10 cellular contexts compared by ENCODE assay signal in the genomic region with DNA sequence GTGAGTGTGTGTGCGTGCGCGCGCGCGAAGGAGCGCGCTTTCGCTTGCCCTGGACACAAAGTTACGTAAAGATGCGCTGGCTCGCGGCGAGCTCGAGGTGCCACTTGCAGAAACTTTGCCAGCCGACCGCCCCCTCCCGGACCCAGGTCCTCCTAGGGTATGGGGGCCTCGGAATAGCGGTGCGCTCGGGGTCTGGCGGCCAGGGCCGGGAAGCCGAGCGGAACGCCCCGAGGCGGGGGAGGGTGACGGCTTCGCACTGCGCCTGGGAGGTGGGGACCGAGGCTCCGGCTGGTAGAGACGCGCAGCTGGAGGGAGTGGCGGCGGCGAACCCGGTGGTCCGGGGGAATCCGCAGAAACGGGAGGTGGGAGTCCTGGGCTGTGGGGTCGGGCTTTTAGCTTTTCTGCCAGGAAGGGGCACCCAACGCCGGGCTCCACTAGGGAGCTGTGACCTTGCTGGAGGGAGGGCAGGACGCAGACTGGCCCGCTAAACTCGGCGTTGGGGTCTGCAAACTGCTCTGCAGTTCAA. TPM values are rescaled to one million over a fixed set of nuclear protein-coding genes. Genes with fewer than 3 reads are reported as not detected.
DNase-seq lines count a peak whose midpoint lies in the region; ATAC-seq and TF ChIP-seq lines count a peak whose summit lies in the region.
"Had no signal": no experiment of that assay in that cellular context is flagged by ENCODE, and none has a peak within 500 bp of the region (broad histone marks: within the 10 kb centered on the region; RNA-seq: fewer than 3 reads in every experiment).

No MANE protein-coding gene starts in this region.

- H3K4me1 Mint-ChIP-seq in Caco-2 (ENCODE audit: low read depth, unreplicated experiment), result peaks cover 17% of the 10 kb centered on the region
- peaks cover 25 to 34% of the 10 kb centered on the region in 2 donors for H3K4me1 Mint-ChIP-seq in effector memory CD8-positive, alpha-beta T cell (ENCODE audit: low read depth in 2 of 2)

- H3K4me3 ChIP-seq in Caco-2 (ENCODE audit: low read depth, low read length), result peak overlapping the region; percentile 28
- peak overlapping the region; percentile 59 for H3K4me3 ChIP-seq in neuron (ENCODE audit: low read length)

- no peaks in the 10 kb centered on the region for H3K36me3 ChIP-seq in Caco-2 (ENCODE audit: control insufficient read depth, insufficient read depth, low read length)
- peaks cover 8% of the 10 kb centered on the region for H3K36me3 ChIP-seq in neuron (ENCODE audit: insufficient read depth, low read length)
- H3K36me3 ChIP-seq: left lung had no signal

- ATAC-seq in effector memory CD8-positive, alpha-beta T cell (replicated peaks), result no peak
- ATAC-seq in sciatic nerve (no peak), HG03039 (IDR thresholded peaks at IDR 0.05; ENCODE audit: unreplicated experiment) (no peak)
- ATAC-seq: left lung had no signal

- no peak overlapping the region for H2AFZ ChIP-seq in neuron (ENCODE audit: low read depth, low read length)

- no TSS peak for BruUV-seq in Caco-2 (replicated peaks; lab: Mats Ljungman, UMichigan)

- no peaks in the 10 kb centered on the region for H3K9me3 Mint-ChIP-seq in Caco-2 (ENCODE audit: unreplicated experiment)
- H3K9me3 Mint-ChIP-seq in effector memory CD8-positive, alpha-beta T cell, result no peaks in the 10 kb centered on the region
- H3K9me3 Mint-ChIP-seq: T-helper 1 cell treated with Interleukin-12 subunit alpha and Interleukin-12 subunit beta and Interleukin-4 antibody, amounts not matched to agents 30 μg/mL and 1 μg/mL, for 36 hours had no signal

- CTCF ChIA-PET in Caco-2 (lab: Charles Lee), result no interaction called here

- H3K27ac Mint-ChIP-seq in Caco-2 (ENCODE audit: unreplicated experiment), result no peak overlapping the region
- no peak overlapping the region for H3K27ac Mint-ChIP-seq in effector memory CD8-positive, alpha-beta T cell
- H3K27ac Mint-ChIP-seq: T-helper 1 cell treated with Interleukin-12 subunit alpha and Interleukin-12 subunit beta and Interleukin-4 antibody, amounts not matched to agents 30 μg/mL and 1 μg/mL, for 36 hours had no signal

- intact Hi-C loops in Caco-2 (cut with micrococcal nuclease; ENCODE audit: unreplicated experiment) (no loop called here), sciatic nerve (cut with DNase I) (no loop called here)

- H3K36me3 Mint-ChIP-seq in Caco-2 (ENCODE audit: insufficient read depth, unreplicated experiment), result no peaks in the 10 kb centered on the region
- H3K36me3 Mint-ChIP-seq in effector memory CD8-positive, alpha-beta T cell (ENCODE audit: insufficient read depth), result no peaks in the 10 kb centered on the region

- TF ChIP-seq EP300 in Ishikawa (IDR thresholded peaks at IDR 0.05; ENCODE audit: borderline replicate concordance), result no peak

- no peak for TF ChIP-seq RAD21 in Ishikawa (IDR thresholded peaks at IDR 0.05; ENCODE audit: low read depth)

- H3K4me3 Mint-ChIP-seq in Caco-2 (ENCODE audit: unreplicated experiment), result peak overlapping the region; percentile 71
- peak overlapping the region; percentile 67 to 77 for H3K4me3 Mint-ChIP-seq in effector memory CD8-positive, alpha-beta T cell

- H3K27me3 Mint-ChIP-seq in Caco-2 (ENCODE audit: insufficient read depth, unreplicated experiment), result peaks cover 39% of the 10 kb centered on the region
- H3K27me3 Mint-ChIP-seq in effector memory CD8-positive, alpha-beta T cell, result peaks cover 84 to 100% of the 10 kb centered on the region in 2 donors

- peak in 1 of 2 experiments; percentile 14 for DNase-seq in Caco-2
- DNase-seq in effector memory CD8-positive, alpha-beta T cell, result no peak
- DNase-seq in SIG-M5 (lab: John Stamatoyannopoulos, UW), result no peak
- no peak for DNase-seq in sciatic nerve (ENCODE audit: low spot score)
- DNase-seq in NCI-H187 (lab: John Stamatoyannopoulos, UW), result no peak

- H3K27me3 ChIP-seq in Caco-2 (replicated peaks; ENCODE audit: control insufficient read depth, insufficient read depth, low read length) (peaks cover 7% of the 10 kb centered on the region), neuron (ENCODE audit: insufficient read depth, low read length) (no peaks in the 10 kb centered on the region)

- POLR2A ChIA-PET in Caco-2 (lab: Charles Lee), result no interaction called here

- no peak for TF ChIP-seq CTCF in Caco-2 (IDR thresholded peaks at IDR 0.05; ENCODE audit: insufficient read depth in 1 of 2, low read depth in 1 of 2, low read length in 1 of 2, severe bottlenecking in 1 of 2, unreplicated experiment in 1 of 2)

- H3K9me3 ChIP-seq in Caco-2 (no peaks in the 10 kb centered on the region), neuron (ENCODE audit: low read length) (no peaks in the 10 kb centered on the region)
- H3K9me3 ChIP-seq: left lung had no signal

- H3K4me1 ChIP-seq in Caco-2 (0 out of 2 replicates have a peak, but pooled peaks cover 4% of the 10 kb centered on the region), neuron (ENCODE audit: insufficient read depth, low read length) (peaks cover 32% of the 10 kb centered on the region)

TF ChIP-seq in Ishikawa, 13 proteins besides CTCF, POLR2A, EP300 and RAD21:
- TF ChIP-seq TCF12 (IDR thresholded peaks at IDR 0.05; ENCODE audit: low read depth), result no peak
- TF ChIP-seq EGR1 (IDR thresholded peaks at IDR 0.05), result 0 out of 2 replicates have a peak, but pooled peaks have one; percentile 8

RNA-seq across cellular contexts. Expression of gene RFX4, which starts 0.8 kb away (rescaled TPM):
- total RNA-seq in Caco-2 (2022) (not detected in 2 replicates), sciatic nerve (not detected)
